ENCODE assay signal across 1 cellular context in the genomic region with DNA sequence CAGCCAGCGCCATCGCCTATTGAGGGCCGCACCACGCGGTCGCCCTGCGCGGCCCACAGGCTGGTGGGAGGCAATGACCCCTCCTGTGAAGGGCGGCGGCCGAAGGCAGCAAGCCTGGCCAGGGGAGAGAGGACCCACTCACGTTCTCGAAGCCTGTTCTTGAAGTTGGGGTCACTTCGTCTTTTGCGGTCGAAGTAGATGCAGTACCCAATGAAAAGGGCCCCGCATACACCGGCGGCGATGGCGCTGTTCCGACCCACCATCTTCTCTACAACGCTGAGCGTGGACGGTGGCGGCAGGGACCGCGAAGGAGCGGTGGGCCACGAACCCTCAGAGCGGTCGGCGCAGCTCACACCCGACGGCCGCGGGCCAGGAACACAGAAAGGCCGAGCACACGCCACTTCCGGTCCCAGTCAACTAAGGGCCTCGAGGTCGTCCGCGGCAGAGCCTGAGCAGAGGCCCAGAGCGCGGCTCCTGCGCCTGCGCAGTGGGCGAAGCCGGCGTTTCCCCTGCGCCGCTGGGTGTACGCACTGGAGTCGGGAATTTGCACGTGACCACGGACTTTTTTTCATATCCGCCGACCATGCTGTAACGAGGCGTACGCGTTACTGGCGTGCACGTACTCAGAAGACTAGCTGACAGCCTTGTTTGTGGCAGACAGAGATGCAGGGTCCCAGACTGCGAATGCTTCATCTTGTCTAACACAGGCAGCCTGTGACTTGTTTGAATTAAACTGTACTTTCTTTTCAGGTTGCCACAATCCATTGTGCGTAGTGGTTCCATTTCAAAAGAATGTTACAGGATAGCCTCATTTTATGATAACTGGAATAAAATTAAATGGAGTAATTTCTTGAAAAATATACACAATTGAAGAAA.
TF ChIP-seq lines count a peak whose summit lies in the region.

A gene (minus strand): TSS at position 385 of the 876 bp plus-strand sequence. CDS start 122 bp downstream, at position 263.

TF ChIP-seq in HepG2, 621 proteins besides CTCF, POLR2A, EP300 and RAD21 (continued from another document and continues in another):
- TF ChIP-seq, protein P1, sequence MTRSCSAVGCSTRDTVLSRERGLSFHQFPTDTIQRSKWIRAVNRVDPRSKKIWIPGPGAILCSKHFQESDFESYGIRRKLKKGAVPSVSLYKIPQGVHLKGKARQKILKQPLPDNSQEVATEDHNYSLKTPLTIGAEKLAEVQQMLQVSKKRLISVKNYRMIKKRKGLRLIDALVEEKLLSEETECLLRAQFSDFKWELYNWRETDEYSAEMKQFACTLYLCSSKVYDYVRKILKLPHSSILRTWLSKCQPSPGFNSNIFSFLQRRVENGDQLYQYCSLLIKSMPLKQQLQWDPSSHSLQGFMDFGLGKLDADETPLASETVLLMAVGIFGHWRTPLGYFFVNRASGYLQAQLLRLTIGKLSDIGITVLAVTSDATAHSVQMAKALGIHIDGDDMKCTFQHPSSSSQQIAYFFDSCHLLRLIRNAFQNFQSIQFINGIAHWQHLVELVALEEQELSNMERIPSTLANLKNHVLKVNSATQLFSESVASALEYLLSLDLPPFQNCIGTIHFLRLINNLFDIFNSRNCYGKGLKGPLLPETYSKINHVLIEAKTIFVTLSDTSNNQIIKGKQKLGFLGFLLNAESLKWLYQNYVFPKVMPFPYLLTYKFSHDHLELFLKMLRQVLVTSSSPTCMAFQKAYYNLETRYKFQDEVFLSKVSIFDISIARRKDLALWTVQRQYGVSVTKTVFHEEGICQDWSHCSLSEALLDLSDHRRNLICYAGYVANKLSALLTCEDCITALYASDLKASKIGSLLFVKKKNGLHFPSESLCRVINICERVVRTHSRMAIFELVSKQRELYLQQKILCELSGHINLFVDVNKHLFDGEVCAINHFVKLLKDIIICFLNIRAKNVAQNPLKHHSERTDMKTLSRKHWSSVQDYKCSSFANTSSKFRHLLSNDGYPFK (CRISPR knock-in tag; IDR thresholded peaks at IDR 0.05; ENCODE audit: borderline replicate concordance), result peak; percentile 99
- peak; percentile 31; the same call in 1 of the 2 replicates for TF ChIP-seq AHR (CRISPR knock-in tag; IDR thresholded peaks at IDR 0.05)
- TF ChIP-seq ZNF441 (CRISPR knock-in tag; IDR thresholded peaks at IDR 0.05; ENCODE audit: borderline replicate concordance), result peak; percentile 79; the same call in 1 of the 2 replicates
- TF ChIP-seq ZNF792 (CRISPR knock-in tag; IDR thresholded peaks at IDR 0.05), result peak; percentile 72
- TF ChIP-seq YEATS2 (CRISPR knock-in tag; IDR thresholded peaks at IDR 0.05; ENCODE audit: borderline replicate concordance), result peak; percentile 93
- TF ChIP-seq ZNF577 (CRISPR knock-in tag; IDR thresholded peaks at IDR 0.05; ENCODE audit: borderline replicate concordance, low read depth), result no peak
- TF ChIP-seq ARID2 (CRISPR knock-in tag; IDR thresholded peaks at IDR 0.05; ENCODE audit: borderline replicate concordance), result peak; percentile 81
- peak; percentile 77; the same call in 1 of the 2 replicates for TF ChIP-seq MEIS2 (CRISPR knock-in tag; IDR thresholded peaks at IDR 0.05)
- peak; percentile 86; the same call in 1 of the 2 replicates for TF ChIP-seq ZNF766 (CRISPR knock-in tag; IDR thresholded peaks at IDR 0.05; ENCODE audit: borderline replicate concordance)
- TF ChIP-seq, protein P2, sequence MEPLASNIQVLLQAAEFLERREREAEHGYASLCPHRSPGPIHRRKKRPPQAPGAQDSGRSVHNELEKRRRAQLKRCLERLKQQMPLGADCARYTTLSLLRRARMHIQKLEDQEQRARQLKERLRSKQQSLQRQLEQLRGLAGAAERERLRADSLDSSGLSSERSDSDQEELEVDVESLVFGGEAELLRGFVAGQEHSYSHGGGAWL (CRISPR knock-in tag; IDR thresholded peaks at IDR 0.05), result peak; percentile 71; the same call in 1 of the 2 replicates
- no peak; the same call in 1 of the 2 replicates for TF ChIP-seq HMG20A (CRISPR knock-in tag; IDR thresholded peaks at IDR 0.05; ENCODE audit: borderline replicate concordance)
- TF ChIP-seq NRL (CRISPR knock-in tag; IDR thresholded peaks at IDR 0.05; ENCODE audit: borderline replicate concordance), result peak; percentile 86
- TF ChIP-seq MATR3 (CRISPR knock-in tag; IDR thresholded peaks at IDR 0.05), result no peak
- TF ChIP-seq ZNF337 (CRISPR knock-in tag; IDR thresholded peaks at IDR 0.05; ENCODE audit: borderline replicate concordance, low read depth), result no peak
- TF ChIP-seq GABPB1 (CRISPR knock-in tag; IDR thresholded peaks at IDR 0.05), result peak; percentile 99
- TF ChIP-seq, protein P3, sequence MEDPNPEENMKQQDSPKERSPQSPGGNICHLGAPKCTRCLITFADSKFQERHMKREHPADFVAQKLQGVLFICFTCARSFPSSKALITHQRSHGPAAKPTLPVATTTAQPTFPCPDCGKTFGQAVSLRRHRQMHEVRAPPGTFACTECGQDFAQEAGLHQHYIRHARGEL (CRISPR knock-in tag; IDR thresholded peaks at IDR 0.05), result no peak
- TF ChIP-seq KDM3A (CRISPR knock-in tag; IDR thresholded peaks at IDR 0.05; ENCODE audit: low read depth), result peak; percentile 75
- no peak for TF ChIP-seq ZNF546 (CRISPR knock-in tag; conservative IDR thresholded peaks at IDR 0.05)
- TF ChIP-seq, protein P4, sequence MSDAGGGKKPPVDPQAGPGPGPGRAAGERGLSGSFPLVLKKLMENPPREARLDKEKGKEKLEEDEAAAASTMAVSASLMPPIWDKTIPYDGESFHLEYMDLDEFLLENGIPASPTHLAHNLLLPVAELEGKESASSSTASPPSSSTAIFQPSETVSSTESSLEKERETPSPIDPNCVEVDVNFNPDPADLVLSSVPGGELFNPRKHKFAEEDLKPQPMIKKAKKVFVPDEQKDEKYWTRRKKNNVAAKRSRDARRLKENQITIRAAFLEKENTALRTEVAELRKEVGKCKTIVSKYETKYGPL (CRISPR knock-in tag; IDR thresholded peaks at IDR 0.05), result 0 out of 2 replicates have a peak, but pooled peaks have one; percentile 52
- TF ChIP-seq RCOR2 (CRISPR knock-in tag; IDR thresholded peaks at IDR 0.05), result peak; percentile 69; the same call in 1 of the 2 replicates
- no peak; the same call in 1 of the 2 replicates for TF ChIP-seq ZIK1 (CRISPR knock-in tag; IDR thresholded peaks at IDR 0.05; ENCODE audit: borderline replicate concordance, low read depth)
- TF ChIP-seq ASH2L (IDR thresholded peaks at IDR 0.05; ENCODE audit: insufficient read length, low read depth, low read length), result peak; percentile 89
- TF ChIP-seq ZFP36L1 (CRISPR knock-in tag; IDR thresholded peaks at IDR 0.05), result no peak
- TF ChIP-seq NFE2L1 (CRISPR knock-in tag; IDR thresholded peaks at IDR 0.05; ENCODE audit: borderline replicate concordance), result peak; percentile 86; the same call in 1 of the 2 replicates
- TF ChIP-seq, protein P5, sequence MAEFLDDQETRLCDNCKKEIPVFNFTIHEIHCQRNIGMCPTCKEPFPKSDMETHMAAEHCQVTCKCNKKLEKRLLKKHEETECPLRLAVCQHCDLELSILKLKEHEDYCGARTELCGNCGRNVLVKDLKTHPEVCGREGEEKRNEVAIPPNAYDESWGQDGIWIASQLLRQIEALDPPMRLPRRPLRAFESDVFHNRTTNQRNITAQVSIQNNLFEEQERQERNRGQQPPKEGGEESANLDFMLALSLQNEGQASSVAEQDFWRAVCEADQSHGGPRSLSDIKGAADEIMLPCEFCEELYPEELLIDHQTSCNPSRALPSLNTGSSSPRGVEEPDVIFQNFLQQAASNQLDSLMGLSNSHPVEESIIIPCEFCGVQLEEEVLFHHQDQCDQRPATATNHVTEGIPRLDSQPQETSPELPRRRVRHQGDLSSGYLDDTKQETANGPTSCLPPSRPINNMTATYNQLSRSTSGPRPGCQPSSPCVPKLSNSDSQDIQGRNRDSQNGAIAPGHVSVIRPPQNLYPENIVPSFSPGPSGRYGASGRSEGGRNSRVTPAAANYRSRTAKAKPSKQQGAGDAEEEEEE (CRISPR knock-in tag; IDR thresholded peaks at IDR 0.05; ENCODE audit: borderline replicate concordance), result no peak
- no peak for TF ChIP-seq ZNF33A (CRISPR knock-in tag; IDR thresholded peaks at IDR 0.05; ENCODE audit: borderline replicate concordance)
- TF ChIP-seq, protein P6, sequence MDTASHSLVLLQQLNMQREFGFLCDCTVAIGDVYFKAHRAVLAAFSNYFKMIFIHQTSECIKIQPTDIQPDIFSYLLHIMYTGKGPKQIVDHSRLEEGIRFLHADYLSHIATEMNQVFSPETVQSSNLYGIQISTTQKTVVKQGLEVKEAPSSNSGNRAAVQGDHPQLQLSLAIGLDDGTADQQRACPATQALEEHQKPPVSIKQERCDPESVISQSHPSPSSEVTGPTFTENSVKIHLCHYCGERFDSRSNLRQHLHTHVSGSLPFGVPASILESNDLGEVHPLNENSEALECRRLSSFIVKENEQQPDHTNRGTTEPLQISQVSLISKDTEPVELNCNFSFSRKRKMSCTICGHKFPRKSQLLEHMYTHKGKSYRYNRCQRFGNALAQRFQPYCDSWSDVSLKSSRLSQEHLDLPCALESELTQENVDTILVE (CRISPR knock-in tag; IDR thresholded peaks at IDR 0.05), result peak; percentile 76; the same call in 1 of the 2 replicates
- TF ChIP-seq, protein P7, sequence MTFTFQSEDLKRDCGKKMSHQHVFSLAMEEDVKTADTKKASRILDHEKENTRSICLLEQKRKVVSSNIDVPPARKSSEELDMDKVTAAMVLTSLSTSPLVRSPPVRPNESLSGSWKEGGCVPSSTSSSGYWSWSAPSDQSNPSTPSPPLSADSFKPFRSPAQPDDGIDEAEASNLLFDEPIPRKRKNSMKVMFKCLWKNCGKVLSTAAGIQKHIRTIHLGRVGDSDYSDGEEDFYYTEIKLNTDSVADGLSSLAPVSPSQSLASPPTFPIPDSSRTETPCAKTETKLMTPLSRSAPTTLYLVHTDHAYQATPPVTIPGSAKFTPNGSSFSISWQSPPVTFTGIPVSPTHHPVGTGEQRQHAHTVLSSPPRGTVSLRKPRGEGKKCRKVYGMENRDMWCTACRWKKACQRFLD (CRISPR knock-in tag; IDR thresholded peaks at IDR 0.05; ENCODE audit: borderline replicate concordance), result 0 out of 2 replicates have a peak, but pooled peaks have one; percentile 86
- TF ChIP-seq, protein P8, sequence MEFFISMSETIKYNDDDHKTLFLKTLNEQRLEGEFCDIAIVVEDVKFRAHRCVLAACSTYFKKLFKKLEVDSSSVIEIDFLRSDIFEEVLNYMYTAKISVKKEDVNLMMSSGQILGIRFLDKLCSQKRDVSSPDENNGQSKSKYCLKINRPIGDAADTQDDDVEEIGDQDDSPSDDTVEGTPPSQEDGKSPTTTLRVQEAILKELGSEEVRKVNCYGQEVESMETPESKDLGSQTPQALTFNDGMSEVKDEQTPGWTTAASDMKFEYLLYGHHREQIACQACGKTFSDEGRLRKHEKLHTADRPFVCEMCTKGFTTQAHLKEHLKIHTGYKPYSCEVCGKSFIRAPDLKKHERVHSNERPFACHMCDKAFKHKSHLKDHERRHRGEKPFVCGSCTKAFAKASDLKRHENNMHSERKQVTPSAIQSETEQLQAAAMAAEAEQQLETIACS (CRISPR knock-in tag; IDR thresholded peaks at IDR 0.05), result peak; percentile 53; the same call in 1 of the 2 replicates
- peak; percentile 88 for TF ChIP-seq AGO2 (optimal IDR thresholded peaks at IDR 0.05; ENCODE audit: low read depth, low read length)
- peak; percentile 92 for TF ChIP-seq NKX3-1 (CRISPR knock-in tag; IDR thresholded peaks at IDR 0.05)
- peak; percentile 88 for TF ChIP-seq ZFP37 (CRISPR knock-in tag; IDR thresholded peaks at IDR 0.05; ENCODE audit: borderline replicate concordance)
- TF ChIP-seq, protein P9, sequence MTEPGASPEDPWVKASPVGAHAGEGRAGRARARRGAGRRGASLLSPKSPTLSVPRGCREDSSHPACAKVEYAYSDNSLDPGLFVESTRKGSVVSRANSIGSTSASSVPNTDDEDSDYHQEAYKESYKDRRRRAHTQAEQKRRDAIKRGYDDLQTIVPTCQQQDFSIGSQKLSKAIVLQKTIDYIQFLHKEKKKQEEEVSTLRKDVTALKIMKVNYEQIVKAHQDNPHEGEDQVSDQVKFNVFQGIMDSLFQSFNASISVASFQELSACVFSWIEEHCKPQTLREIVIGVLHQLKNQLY (CRISPR knock-in tag; IDR thresholded peaks at IDR 0.05), result peak; percentile 94
- no peak for TF ChIP-seq KLF15 (CRISPR knock-in tag; IDR thresholded peaks at IDR 0.05; ENCODE audit: borderline replicate concordance)
- TF ChIP-seq ZNF530 (CRISPR knock-in tag; IDR thresholded peaks at IDR 0.05; ENCODE audit: low read depth), result no peak
- TF ChIP-seq RFXANK (CRISPR knock-in tag; IDR thresholded peaks at IDR 0.05), result no peak
- TF ChIP-seq MZF1 (CRISPR knock-in tag; IDR thresholded peaks at IDR 0.05; ENCODE audit: borderline replicate concordance), result peak; percentile 81; the same call in 1 of the 2 replicates
- TF ChIP-seq ZKSCAN1 (IDR thresholded peaks at IDR 0.05; ENCODE audit: low read length), result no peak
- no peak for TF ChIP-seq SOX6 (IDR thresholded peaks at IDR 0.05)
- peak; percentile 69 for TF ChIP-seq SOX6 (CRISPR knock-in tag; IDR thresholded peaks at IDR 0.05)
- no peak for TF ChIP-seq NBN (conservative IDR thresholded peaks at IDR 0.05)
- 0 out of 2 replicates have a peak, but pooled peaks have one; percentile 36 for TF ChIP-seq ZNF30 (CRISPR knock-in tag; IDR thresholded peaks at IDR 0.05)
- TF ChIP-seq SP4 (CRISPR knock-in tag; IDR thresholded peaks at IDR 0.05), result peak; percentile 40; the same call in 1 of the 2 replicates
- TF ChIP-seq, protein P10, sequence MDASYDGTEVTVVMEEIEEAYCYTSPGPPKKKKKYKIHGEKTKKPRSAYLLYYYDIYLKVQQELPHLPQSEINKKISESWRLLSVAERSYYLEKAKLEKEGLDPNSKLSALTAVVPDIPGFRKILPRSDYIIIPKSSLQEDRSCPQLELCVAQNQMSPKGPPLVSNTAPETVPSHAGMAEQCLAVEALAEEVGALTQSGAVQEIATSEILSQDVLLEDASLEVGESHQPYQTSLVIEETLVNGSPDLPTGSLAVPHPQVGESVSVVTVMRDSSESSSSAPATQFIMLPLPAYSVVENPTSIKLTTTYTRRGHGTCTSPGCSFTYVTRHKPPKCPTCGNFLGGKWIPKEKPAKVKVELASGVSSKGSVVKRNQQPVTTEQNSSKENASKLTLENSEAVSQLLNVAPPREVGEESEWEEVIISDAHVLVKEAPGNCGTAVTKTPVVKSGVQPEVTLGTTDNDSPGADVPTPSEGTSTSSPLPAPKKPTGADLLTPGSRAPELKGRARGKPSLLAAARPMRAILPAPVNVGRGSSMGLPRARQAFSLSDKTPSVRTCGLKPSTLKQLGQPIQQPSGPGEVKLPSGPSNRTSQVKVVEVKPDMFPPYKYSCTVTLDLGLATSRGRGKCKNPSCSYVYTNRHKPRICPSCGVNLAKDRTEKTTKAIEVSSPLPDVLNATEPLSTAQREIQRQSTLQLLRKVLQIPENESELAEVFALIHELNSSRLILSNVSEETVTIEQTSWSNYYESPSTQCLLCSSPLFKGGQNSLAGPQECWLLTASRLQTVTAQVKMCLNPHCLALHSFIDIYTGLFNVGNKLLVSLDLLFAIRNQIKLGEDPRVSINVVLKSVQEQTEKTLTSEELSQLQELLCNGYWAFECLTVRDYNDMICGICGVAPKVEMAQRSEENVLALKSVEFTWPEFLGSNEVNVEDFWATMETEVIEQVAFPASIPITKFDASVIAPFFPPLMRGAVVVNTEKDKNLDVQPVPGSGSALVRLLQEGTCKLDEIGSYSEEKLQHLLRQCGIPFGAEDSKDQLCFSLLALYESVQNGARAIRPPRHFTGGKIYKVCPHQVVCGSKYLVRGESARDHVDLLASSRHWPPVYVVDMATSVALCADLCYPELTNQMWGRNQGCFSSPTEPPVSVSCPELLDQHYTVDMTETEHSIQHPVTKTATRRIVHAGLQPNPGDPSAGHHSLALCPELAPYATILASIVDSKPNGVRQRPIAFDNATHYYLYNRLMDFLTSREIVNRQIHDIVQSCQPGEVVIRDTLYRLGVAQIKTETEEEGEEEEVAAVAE (CRISPR knock-in tag; IDR thresholded peaks at IDR 0.05; ENCODE audit: borderline replicate concordance), result no peak
- TF ChIP-seq SMC3 (IDR thresholded peaks at IDR 0.05; ENCODE audit: low read length), result no peak
